ENCODE assay signal across 1 cellular context in the genomic region with DNA sequence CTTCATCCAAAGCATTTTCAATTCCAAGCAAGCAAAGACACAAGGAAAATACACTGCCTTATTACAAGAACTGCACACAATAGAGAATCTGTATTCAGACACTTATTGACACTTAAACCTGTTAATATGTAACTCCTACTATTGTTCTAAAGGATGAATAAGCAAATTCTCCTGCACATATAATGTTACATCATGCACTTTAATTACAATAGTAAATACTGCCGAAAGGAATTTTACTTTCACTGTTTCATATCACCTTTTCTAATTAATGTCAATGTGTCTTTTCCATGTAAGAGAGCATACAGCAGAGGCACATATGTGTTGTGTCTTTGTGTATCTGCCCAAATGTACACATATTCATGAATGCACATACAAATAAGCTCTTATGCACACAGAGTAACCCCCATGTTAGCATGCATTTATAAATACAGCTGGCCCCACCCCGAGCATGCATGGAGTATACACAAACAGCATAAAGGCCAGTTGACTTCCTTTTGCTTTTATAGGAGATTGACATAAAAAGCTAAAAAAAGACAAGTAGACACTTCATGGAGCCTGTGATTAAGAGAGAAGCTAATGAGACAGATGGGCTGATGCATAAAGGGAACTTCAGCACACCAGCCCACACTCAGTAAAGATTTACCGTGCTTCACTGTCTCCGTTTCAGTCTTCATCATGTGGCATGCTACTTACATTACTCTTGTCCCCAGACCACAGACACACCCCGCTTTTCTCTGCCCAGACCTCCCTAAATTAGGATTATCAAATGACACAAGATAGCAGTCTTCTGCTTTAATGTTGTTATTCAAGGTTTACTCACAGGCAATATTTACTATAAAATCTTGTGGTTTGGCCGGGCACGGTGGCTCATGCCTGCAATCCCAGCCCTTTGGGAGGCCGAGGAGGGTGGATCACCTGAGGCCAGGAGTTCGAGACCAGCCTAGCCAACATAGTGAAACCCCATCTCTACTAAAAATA.
A peak's percentile ranks its signal among the peaks of the same experiment; 100 is the strongest.
TF ChIP-seq lines count a peak whose summit lies in the region.

No MANE protein-coding gene starts in this region.

TF ChIP-seq in GM12878, 131 proteins besides CTCF, POLR2A, EP300 and RAD21 (continued from another document and continues in another):
- TF ChIP-seq STAT1 (conservative IDR thresholded peaks at IDR 0.05) = no peak
- TF ChIP-seq MYC (IDR thresholded peaks at IDR 0.05; ENCODE audit: insufficient read depth, insufficient read length, insufficient replicate concordance, low read length, severe bottlenecking) = no peak
- TF ChIP-seq SMAD1 (IDR thresholded peaks at IDR 0.05; ENCODE audit: low read depth, partially characterized antibody) = no peak
- TF ChIP-seq, protein P1, sequence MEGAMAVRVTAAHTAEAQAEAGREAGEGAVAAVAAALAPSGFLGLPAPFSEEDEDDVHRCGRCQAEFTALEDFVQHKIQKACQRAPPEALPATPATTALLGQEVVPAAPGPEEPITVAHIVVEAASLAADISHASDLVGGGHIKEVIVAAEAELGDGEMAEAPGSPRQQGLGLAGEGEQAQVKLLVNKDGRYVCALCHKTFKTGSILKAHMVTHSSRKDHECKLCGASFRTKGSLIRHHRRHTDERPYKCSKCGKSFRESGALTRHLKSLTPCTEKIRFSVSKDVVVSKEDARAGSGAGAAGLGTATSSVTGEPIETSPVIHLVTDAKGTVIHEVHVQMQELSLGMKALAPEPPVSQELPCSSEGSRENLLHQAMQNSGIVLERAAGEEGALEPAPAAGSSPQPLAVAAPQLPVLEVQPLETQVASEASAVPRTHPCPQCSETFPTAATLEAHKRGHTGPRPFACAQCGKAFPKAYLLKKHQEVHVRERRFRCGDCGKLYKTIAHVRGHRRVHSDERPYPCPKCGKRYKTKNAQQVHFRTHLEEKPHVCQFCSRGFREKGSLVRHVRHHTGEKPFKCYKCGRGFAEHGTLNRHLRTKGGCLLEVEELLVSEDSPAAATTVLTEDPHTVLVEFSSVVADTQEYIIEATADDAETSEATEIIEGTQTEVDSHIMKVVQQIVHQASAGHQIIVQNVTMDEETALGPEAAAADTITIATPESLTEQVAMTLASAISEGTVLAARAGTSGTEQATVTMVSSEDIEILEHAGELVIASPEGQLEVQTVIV (IDR thresholded peaks at IDR 0.05; ENCODE audit: borderline replicate concordance, partially characterized antibody) = no peak
- no peak for TF ChIP-seq TCF3 (IDR thresholded peaks at IDR 0.05; ENCODE audit: borderline replicate concordance, insufficient read depth, low read depth, low read length)
- peak; percentile 77 for TF ChIP-seq MTA2 (IDR thresholded peaks at IDR 0.05; ENCODE audit: low read depth)
- TF ChIP-seq RB1 (IDR thresholded peaks at IDR 0.05; ENCODE audit: borderline replicate concordance) = no peak
- TF ChIP-seq, protein P2, sequence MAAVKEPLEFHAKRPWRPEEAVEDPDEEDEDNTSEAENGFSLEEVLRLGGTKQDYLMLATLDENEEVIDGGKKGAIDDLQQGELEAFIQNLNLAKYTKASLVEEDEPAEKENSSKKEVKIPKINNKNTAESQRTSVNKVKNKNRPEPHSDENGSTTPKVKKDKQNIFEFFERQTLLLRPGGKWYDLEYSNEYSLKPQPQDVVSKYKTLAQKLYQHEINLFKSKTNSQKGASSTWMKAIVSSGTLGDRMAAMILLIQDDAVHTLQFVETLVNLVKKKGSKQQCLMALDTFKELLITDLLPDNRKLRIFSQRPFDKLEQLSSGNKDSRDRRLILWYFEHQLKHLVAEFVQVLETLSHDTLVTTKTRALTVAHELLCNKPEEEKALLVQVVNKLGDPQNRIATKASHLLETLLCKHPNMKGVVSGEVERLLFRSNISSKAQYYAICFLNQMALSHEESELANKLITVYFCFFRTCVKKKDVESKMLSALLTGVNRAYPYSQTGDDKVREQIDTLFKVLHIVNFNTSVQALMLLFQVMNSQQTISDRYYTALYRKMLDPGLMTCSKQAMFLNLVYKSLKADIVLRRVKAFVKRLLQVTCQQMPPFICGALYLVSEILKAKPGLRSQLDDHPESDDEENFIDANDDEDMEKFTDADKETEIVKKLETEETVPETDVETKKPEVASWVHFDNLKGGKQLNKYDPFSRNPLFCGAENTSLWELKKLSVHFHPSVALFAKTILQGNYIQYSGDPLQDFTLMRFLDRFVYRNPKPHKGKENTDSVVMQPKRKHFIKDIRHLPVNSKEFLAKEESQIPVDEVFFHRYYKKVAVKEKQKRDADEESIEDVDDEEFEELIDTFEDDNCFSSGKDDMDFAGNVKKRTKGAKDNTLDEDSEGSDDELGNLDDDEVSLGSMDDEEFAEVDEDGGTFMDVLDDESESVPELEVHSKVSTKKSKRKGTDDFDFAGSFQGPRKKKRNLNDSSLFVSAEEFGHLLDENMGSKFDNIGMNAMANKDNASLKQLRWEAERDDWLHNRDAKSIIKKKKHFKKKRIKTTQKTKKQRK (IDR thresholded peaks at IDR 0.05; ENCODE audit: low read depth, low read length) = no peak
- TF ChIP-seq CHD2 (IDR thresholded peaks at IDR 0.05; ENCODE audit: borderline replicate concordance, low read depth, low read length) = no peak
- TF ChIP-seq HDAC6 (IDR thresholded peaks at IDR 0.05; ENCODE audit: unreplicated experiment) = no peak
- TF ChIP-seq BACH1 (IDR thresholded peaks at IDR 0.05; ENCODE audit: borderline replicate concordance) = peak; percentile 43; the same call in 1 of the 2 replicates
- TF ChIP-seq, protein P3, sequence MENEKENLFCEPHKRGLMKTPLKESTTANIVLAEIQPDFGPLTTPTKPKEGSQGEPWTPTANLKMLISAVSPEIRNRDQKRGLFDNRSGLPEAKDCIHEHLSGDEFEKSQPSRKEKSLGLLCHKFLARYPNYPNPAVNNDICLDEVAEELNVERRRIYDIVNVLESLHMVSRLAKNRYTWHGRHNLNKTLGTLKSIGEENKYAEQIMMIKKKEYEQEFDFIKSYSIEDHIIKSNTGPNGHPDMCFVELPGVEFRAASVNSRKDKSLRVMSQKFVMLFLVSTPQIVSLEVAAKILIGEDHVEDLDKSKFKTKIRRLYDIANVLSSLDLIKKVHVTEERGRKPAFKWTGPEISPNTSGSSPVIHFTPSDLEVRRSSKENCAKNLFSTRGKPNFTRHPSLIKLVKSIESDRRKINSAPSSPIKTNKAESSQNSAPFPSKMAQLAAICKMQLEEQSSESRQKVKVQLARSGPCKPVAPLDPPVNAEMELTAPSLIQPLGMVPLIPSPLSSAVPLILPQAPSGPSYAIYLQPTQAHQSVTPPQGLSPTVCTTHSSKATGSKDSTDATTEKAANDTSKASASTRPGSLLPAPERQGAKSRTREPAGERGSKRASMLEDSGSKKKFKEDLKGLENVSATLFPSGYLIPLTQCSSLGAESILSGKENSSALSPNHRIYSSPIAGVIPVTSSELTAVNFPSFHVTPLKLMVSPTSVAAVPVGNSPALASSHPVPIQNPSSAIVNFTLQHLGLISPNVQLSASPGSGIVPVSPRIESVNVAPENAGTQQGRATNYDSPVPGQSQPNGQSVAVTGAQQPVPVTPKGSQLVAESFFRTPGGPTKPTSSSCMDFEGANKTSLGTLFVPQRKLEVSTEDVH (IDR thresholded peaks at IDR 0.05; ENCODE audit: low read depth, partially characterized antibody) = no peak
- TF ChIP-seq FOXK2 (IDR thresholded peaks at IDR 0.05) = no peak
- TF ChIP-seq FOXM1 (IDR thresholded peaks at IDR 0.05; ENCODE audit: low read depth, low read length) = no peak
- TF ChIP-seq, protein P4, sequence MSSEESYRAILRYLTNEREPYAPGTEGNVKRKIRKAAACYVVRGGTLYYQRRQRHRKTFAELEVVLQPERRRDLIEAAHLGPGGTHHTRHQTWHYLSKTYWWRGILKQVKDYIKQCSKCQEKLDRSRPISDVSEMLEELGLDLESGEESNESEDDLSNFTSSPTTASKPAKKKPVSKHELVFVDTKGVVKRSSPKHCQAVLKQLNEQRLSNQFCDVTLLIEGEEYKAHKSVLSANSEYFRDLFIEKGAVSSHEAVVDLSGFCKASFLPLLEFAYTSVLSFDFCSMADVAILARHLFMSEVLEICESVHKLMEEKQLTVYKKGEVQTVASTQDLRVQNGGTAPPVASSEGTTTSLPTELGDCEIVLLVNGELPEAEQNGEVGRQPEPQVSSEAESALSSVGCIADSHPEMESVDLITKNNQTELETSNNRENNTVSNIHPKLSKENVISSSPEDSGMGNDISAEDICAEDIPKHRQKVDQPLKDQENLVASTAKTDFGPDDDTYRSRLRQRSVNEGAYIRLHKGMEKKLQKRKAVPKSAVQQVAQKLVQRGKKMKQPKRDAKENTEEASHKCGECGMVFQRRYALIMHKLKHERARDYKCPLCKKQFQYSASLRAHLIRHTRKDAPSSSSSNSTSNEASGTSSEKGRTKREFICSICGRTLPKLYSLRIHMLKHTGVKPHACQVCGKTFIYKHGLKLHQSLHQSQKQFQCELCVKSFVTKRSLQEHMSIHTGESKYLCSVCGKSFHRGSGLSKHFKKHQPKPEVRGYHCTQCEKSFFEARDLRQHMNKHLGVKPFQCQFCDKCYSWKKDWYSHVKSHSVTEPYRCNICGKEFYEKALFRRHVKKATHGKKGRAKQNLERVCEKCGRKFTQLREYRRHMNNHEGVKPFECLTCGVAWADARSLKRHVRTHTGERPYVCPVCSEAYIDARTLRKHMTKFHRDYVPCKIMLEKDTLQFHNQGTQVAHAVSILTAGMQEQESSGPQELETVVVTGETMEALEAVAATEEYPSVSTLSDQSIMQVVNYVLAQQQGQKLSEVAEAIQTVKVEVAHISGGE (CRISPR knock-in tag; IDR thresholded peaks at IDR 0.05) = no peak
- TF ChIP-seq CEBPB (IDR thresholded peaks at IDR 0.05; ENCODE audit: borderline replicate concordance in 1 of 2, low read depth in 2 of 2, low read length in 2 of 2) = no peak
- no peak for TF ChIP-seq PAX8 (IDR thresholded peaks at IDR 0.05)
- TF ChIP-seq CHD4 (IDR thresholded peaks at IDR 0.05) = no peak
- TF ChIP-seq CBFB (IDR thresholded peaks at IDR 0.05; ENCODE audit: low read depth) = no peak
- 0 out of 2 replicates have a peak, but pooled peaks have one; percentile 54 for TF ChIP-seq HDGF (IDR thresholded peaks at IDR 0.05)
- no peak for TF ChIP-seq ZBED1 (IDR thresholded peaks at IDR 0.05; ENCODE audit: borderline replicate concordance)
- TF ChIP-seq, protein P5, sequence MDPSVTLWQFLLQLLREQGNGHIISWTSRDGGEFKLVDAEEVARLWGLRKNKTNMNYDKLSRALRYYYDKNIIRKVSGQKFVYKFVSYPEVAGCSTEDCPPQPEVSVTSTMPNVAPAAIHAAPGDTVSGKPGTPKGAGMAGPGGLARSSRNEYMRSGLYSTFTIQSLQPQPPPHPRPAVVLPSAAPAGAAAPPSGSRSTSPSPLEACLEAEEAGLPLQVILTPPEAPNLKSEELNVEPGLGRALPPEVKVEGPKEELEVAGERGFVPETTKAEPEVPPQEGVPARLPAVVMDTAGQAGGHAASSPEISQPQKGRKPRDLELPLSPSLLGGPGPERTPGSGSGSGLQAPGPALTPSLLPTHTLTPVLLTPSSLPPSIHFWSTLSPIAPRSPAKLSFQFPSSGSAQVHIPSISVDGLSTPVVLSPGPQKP (IDR thresholded peaks at IDR 0.05; ENCODE audit: low read depth, low read length) = no peak
- TF ChIP-seq SIN3A (IDR thresholded peaks at IDR 0.05; ENCODE audit: low read depth, low read length) = no peak
- TF ChIP-seq, protein P6, sequence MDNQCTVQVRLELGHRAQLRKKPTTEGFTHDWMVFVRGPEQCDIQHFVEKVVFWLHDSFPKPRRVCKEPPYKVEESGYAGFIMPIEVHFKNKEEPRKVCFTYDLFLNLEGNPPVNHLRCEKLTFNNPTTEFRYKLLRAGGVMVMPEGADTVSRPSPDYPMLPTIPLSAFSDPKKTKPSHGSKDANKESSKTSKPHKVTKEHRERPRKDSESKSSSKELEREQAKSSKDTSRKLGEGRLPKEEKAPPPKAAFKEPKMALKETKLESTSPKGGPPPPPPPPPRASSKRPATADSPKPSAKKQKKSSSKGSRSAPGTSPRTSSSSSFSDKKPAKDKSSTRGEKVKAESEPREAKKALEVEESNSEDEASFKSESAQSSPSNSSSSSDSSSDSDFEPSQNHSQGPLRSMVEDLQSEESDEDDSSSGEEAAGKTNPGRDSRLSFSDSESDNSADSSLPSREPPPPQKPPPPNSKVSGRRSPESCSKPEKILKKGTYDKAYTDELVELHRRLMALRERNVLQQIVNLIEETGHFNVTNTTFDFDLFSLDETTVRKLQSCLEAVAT (IDR thresholded peaks at IDR 0.05) = peak; percentile 86
- TF ChIP-seq IKZF2 (IDR thresholded peaks at IDR 0.05) = peak in 1 of 2 experiments; percentile 36; a peak in 2 of 4 replicates
- TF ChIP-seq WRNIP1 (IDR thresholded peaks at IDR 0.05; ENCODE audit: borderline replicate concordance, low read depth, low read length) = no peak
- no peak for TF ChIP-seq SUPT20H (IDR thresholded peaks at IDR 0.05; ENCODE audit: borderline replicate concordance, control insufficient read depth, low read depth, low read length)
- no peak for TF ChIP-seq SREBF1 (IDR thresholded peaks at IDR 0.05; ENCODE audit: low read length)
- TF ChIP-seq, protein P7, sequence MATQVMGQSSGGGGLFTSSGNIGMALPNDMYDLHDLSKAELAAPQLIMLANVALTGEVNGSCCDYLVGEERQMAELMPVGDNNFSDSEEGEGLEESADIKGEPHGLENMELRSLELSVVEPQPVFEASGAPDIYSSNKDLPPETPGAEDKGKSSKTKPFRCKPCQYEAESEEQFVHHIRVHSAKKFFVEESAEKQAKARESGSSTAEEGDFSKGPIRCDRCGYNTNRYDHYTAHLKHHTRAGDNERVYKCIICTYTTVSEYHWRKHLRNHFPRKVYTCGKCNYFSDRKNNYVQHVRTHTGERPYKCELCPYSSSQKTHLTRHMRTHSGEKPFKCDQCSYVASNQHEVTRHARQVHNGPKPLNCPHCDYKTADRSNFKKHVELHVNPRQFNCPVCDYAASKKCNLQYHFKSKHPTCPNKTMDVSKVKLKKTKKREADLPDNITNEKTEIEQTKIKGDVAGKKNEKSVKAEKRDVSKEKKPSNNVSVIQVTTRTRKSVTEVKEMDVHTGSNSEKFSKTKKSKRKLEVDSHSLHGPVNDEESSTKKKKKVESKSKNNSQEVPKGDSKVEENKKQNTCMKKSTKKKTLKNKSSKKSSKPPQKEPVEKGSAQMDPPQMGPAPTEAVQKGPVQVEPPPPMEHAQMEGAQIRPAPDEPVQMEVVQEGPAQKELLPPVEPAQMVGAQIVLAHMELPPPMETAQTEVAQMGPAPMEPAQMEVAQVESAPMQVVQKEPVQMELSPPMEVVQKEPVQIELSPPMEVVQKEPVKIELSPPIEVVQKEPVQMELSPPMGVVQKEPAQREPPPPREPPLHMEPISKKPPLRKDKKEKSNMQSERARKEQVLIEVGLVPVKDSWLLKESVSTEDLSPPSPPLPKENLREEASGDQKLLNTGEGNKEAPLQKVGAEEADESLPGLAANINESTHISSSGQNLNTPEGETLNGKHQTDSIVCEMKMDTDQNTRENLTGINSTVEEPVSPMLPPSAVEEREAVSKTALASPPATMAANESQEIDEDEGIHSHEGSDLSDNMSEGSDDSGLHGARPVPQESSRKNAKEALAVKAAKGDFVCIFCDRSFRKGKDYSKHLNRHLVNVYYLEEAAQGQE (IDR thresholded peaks at IDR 0.05; ENCODE audit: low read depth, low read length) = no peak
- no peak for TF ChIP-seq ZNF274 (IDR thresholded peaks at IDR 0.05; ENCODE audit: insufficient read depth, insufficient read length)
- no peak for TF ChIP-seq TCF7 (IDR thresholded peaks at IDR 0.05; ENCODE audit: borderline replicate concordance)
- no peak for TF ChIP-seq LARP7 (IDR thresholded peaks at IDR 0.05)
- TF ChIP-seq NBN (IDR thresholded peaks at IDR 0.05) = no peak
- TF ChIP-seq ATF7 (IDR thresholded peaks at IDR 0.05; ENCODE audit: low read depth) = peak; percentile 52
- no peak for TF ChIP-seq RFX5 (IDR thresholded peaks at IDR 0.05; ENCODE audit: low read depth, low read length)
- no peak for TF ChIP-seq STAT3 (IDR thresholded peaks at IDR 0.05; ENCODE audit: low read depth, low read length)
